27 cellular contexts compared by ENCODE assay signal in genomic region chr12:54270345-54270744, GRCh38. TPM values are rescaled to one million over a fixed set of nuclear protein-coding genes. Genes with fewer than 3 reads are reported as not detected.
A peak's percentile ranks its signal among the peaks of the same experiment; 100 is the strongest.
DNase-seq lines count a peak whose midpoint lies in the region; ATAC-seq lines count a peak whose summit lies in the region.
"Had no signal": no experiment of that assay in that cellular context is flagged by ENCODE, and none has a peak within 500 bp of the region (broad histone marks: within the 10 kb centered on the region; RNA-seq: fewer than 3 reads in every experiment).

No MANE protein-coding gene starts in this region.

- H3K27ac Mint-ChIP-seq in activated naive CD4-positive, alpha-beta T cell treated with anti-CD3 and anti-CD28 coated beads, Interleukin-2, amount 50 U/mL, for 24 hours = peak overlapping the region; percentile 38
- peak overlapping the region; percentile 46 for H3K27ac Mint-ChIP-seq in activated naive CD8-positive, alpha-beta T cell
- no peak overlapping the region for H3K27ac Mint-ChIP-seq in stimulated activated naive CD8-positive, alpha-beta T cell treated with anti-CD3 and anti-CD28 coated beads, Interleukin-15, amount 100 ng/mL, for 72 hours
- H3K27ac Mint-ChIP-seq: type B pancreatic cell had no signal

- H3K9ac ChIP-seq in SK-N-MC (ENCODE audit: insufficient read length) = no peak overlapping the region

- no peaks in the 10 kb centered on the region for H3K27me3 Mint-ChIP-seq in activated naive CD4-positive, alpha-beta T cell treated with anti-CD3 and anti-CD28 coated beads, Interleukin-2, amount 50 U/mL, for 24 hours
- H3K27me3 Mint-ChIP-seq in activated naive CD8-positive, alpha-beta T cell = no peaks in the 10 kb centered on the region
- H3K27me3 Mint-ChIP-seq in stimulated activated naive CD8-positive, alpha-beta T cell treated with anti-CD3 and anti-CD28 coated beads, Interleukin-15, amount 100 ng/mL, for 72 hours = no peaks in the 10 kb centered on the region
- H3K27me3 Mint-ChIP-seq: brain, naive B cell, type B pancreatic cell had no signal

- DNase-seq in activated naive CD4-positive, alpha-beta T cell treated with Interleukin-2 at 50 U/mL for 16 hours = no peak
- no peak for DNase-seq in SK-N-MC (ENCODE audit: low read depth, low spot score)
- DNase-seq in stimulated activated naive CD8-positive, alpha-beta T cell treated with anti-CD3 and anti-CD28 coated beads, Interleukin-15, amount 100 ng/mL, for 72 hours = no peak
- DNase-seq: C1 segment of cervical spinal cord; Calu3; DND-41; HCEC 1CT; left ventricle myocardium inferior; naive B cell; NCI-H1092 treated with DMSO at 0.1 percent for 48 hours; NCI-H187; NCI-H2171; NCI-H510A treated with DMSO at 0.1 percent for 48 hours; NK-92 treated with Interleukin-12 subunit alpha and Interleukin-12 subunit beta, amount 100 ng/mL, for 24 hours; SHP77; stimulated activated CD8-positive, alpha-beta memory T cell treated with anti-CD3 and anti-CD28 coated beads, Interleukin-4, amount 100 ng/mL, for 48 hours; substantia nigra; T1000; WERI-Rb-1 had no signal

- H3K9me3 ChIP-seq in SK-N-MC (ENCODE audit: low read depth, low read length) = no peaks in the 10 kb centered on the region
- H3K9me3 ChIP-seq: left ventricle myocardium inferior had no signal

- H3K4me3 Mint-ChIP-seq in activated naive CD4-positive, alpha-beta T cell treated with anti-CD3 and anti-CD28 coated beads, Interleukin-2, amount 50 U/mL, for 24 hours = no peak overlapping the region
- no peak overlapping the region for H3K4me3 Mint-ChIP-seq in activated naive CD8-positive, alpha-beta T cell
- no peak overlapping the region for H3K4me3 Mint-ChIP-seq in stimulated activated naive CD8-positive, alpha-beta T cell treated with anti-CD3 and anti-CD28 coated beads, Interleukin-15, amount 100 ng/mL, for 72 hours
- H3K4me3 Mint-ChIP-seq: brain, naive B cell, type B pancreatic cell had no signal

- peak; percentile 53 for ATAC-seq in stimulated activated naive CD8-positive, alpha-beta T cell treated with anti-CD3 and anti-CD28 coated beads, Interleukin-15, amount 100 ng/mL, for 72 hours
- no peak for ATAC-seq in esophagus mucosa
- no peak for ATAC-seq in GM21390 (IDR thresholded peaks at IDR 0.05; ENCODE audit: unreplicated experiment)

- H3K36me3 Mint-ChIP-seq in activated naive CD4-positive, alpha-beta T cell treated with anti-CD3 and anti-CD28 coated beads, Interleukin-2, amount 50 U/mL, for 24 hours = peaks cover 8% of the 10 kb centered on the region
- peaks cover 2% of the 10 kb centered on the region for H3K36me3 Mint-ChIP-seq in activated naive CD8-positive, alpha-beta T cell
- H3K36me3 Mint-ChIP-seq: naive B cell had no signal

- H3K4me3 ChIP-seq in SK-N-MC = no peak overlapping the region
- H3K4me3 ChIP-seq: left ventricle myocardium inferior had no signal

- H3K27ac ChIP-seq in SK-N-MC = peak overlapping the region; percentile 56
- H3K27ac ChIP-seq: left ventricle myocardium inferior, WERI-Rb-1 had no signal

- no peaks in the 10 kb centered on the region for H3K9me3 Mint-ChIP-seq in activated naive CD4-positive, alpha-beta T cell treated with anti-CD3 and anti-CD28 coated beads, Interleukin-2, amount 50 U/mL, for 24 hours
- no peaks in the 10 kb centered on the region for H3K9me3 Mint-ChIP-seq in activated naive CD8-positive, alpha-beta T cell (ENCODE audit: low read depth)
- H3K9me3 Mint-ChIP-seq in stimulated activated naive CD8-positive, alpha-beta T cell treated with anti-CD3 and anti-CD28 coated beads, Interleukin-15, amount 100 ng/mL, for 72 hours = no peaks in the 10 kb centered on the region
- H3K9me3 Mint-ChIP-seq: brain, naive B cell, type B pancreatic cell had no signal

- peaks cover 53% of the 10 kb centered on the region for H3K4me1 Mint-ChIP-seq in activated naive CD4-positive, alpha-beta T cell treated with anti-CD3 and anti-CD28 coated beads, Interleukin-2, amount 50 U/mL, for 24 hours
- H3K4me1 Mint-ChIP-seq in activated naive CD8-positive, alpha-beta T cell (ENCODE audit: low read depth) = peaks cover 29% of the 10 kb centered on the region
- peaks cover 58% of the 10 kb centered on the region for H3K4me1 Mint-ChIP-seq in stimulated activated naive CD8-positive, alpha-beta T cell treated with anti-CD3 and anti-CD28 coated beads, Interleukin-15, amount 100 ng/mL, for 72 hours

- H3K36me3 ChIP-seq in SK-N-MC (ENCODE audit: insufficient read depth, low read length) = peaks cover 35% of the 10 kb centered on the region

RNA-seq across cellular contexts. Expression of gene CBX5, which starts 9.6 kb away (rescaled TPM):
- 44.0 TPM for total RNA-seq in esophagus mucosa

RNA-seq across cellular contexts. Expression of gene HNRNPA1, which starts 10.2 kb away (rescaled TPM):
- total RNA-seq in esophagus mucosa = 687 TPM

RNA-seq across cellular contexts. Expression of gene NFE2, which starts 30.5 kb away (rescaled TPM):
- not detected for total RNA-seq in esophagus mucosa
- total RNA-seq: chondrocyte, glomerular endothelial cell had no signal

RNA-seq across cellular contexts. Expression of gene COPZ1, which starts 54.6 kb away (rescaled TPM):
- total RNA-seq in esophagus mucosa = 111 TPM

Comparison
In these comparisons a context has a peak if more than half of its experiments do, and no peak if none do; other contexts are left out.
1. H3K27ac Mint-ChIP-seq: peak in activated naive CD4-positive, alpha-beta T cell treated with anti-CD3 and anti-CD28 coated beads, Interleukin-2, amount 50 U/mL, for 24 hours (single experiment) and activated naive CD8-positive, alpha-beta T cell (single experiment); none in stimulated activated naive CD8-positive, alpha-beta T cell treated with anti-CD3 and anti-CD28 coated beads, Interleukin-15, amount 100 ng/mL, for 72 hours (0 of 2).